Comparison of ENCODE assay signal across 14 cellular contexts in genomic region chr1:9265966-9266365, GRCh38.
"Had no signal": no experiment of that assay in that cellular context is flagged by ENCODE, and none has a peak within 500 bp of the region (broad histone marks: within the 10 kb centered on the region; RNA-seq: fewer than 3 reads in every experiment).

No MANE protein-coding gene starts in this region.

- ATAC-seq: foreskin keratinocyte; left colon; stimulated activated naive B cell treated with anti-CD40 and anti-IgM and Interleukin-4, amounts not matched to agents 10 μg/mL and 1 μg/mL and 100 μg/mL, for 72 hours had no signal

- H3K36me3 ChIP-seq: uterus had no signal

- H3K4me1 ChIP-seq: uterus had no signal

- H3K27ac ChIP-seq: coronary artery, foreskin keratinocyte, right atrium auricular region, thyroid gland had no signal

- DNase-seq: activated CD4-positive, alpha-beta T cell treated with anti-CD3 and anti-CD28 coated beads, Interleukin-2, amount 50 U/mL, for 4 hours; activated CD4-positive, CD25-positive, alpha-beta regulatory T cell treated with anti-CD3 and anti-CD28 coated beads, Interleukin-2, amount 50 U/mL, for 72 hours; activated naive CD4-positive, alpha-beta T cell treated with anti-CD3 and anti-CD28 coated beads, Interleukin-2, amount 50 U/mL, for 16 hours; foreskin keratinocyte; left colon; naive B cell; occipital lobe; stimulated activated CD4-positive, alpha-beta T cell treated with anti-CD3 and anti-CD28 coated beads, Interleukin-15, amount 100 ng/mL, for 24 hours; stimulated activated CD4-positive, alpha-beta T cell treated with anti-CD3 and anti-CD28 coated beads, Interleukin-4, amount 100 ng/mL, for 1 hour; stimulated activated naive B cell treated with anti-CD40 and anti-IgM and Interleukin-4, amounts not matched to agents 10 μg/mL and 1 μg/mL and 100 μg/mL, for 72 hours; thyroid gland; uterus had no signal

- H3K27me3 ChIP-seq: right atrium auricular region, thyroid gland, uterus had no signal

- H3K9me3 ChIP-seq: right atrium auricular region, thyroid gland, uterus had no signal

- H3K4me3 ChIP-seq: coronary artery, right atrium auricular region, thyroid gland, uterus had no signal
